ENCODE assay signal across 8 cellular contexts in genomic region chr20:45293041-45294002, GRCh38. TPM values are rescaled to one million over a fixed set of nuclear protein-coding genes. Genes with fewer than 3 reads are reported as not detected.
A peak's percentile ranks its signal among the peaks of the same experiment; 100 is the strongest.
DNase-seq lines count a peak whose midpoint lies in the region; ATAC-seq lines count a peak whose summit lies in the region.

No MANE protein-coding gene starts in this region.

- H4K20me1 ChIP-seq in BLaER1: no peaks in the 10 kb centered on the region

- H3K36me3 ChIP-seq in BLaER1: no peaks in the 10 kb centered on the region

- peaks cover 8% of the 10 kb centered on the region for H3K9me3 ChIP-seq in BLaER1

- DNase-seq in H4 (ENCODE audit: low spot score) (peak; percentile 58), NCI-H2171 (lab: John Stamatoyannopoulos, UW) (peak; percentile 88), cerebellum (ENCODE audit: low spot score) (peak; percentile 57), kidney glomerular epithelial cell (lab: John Stamatoyannopoulos, UW) (peak; percentile 65)
- peak; percentile 76 to 86 for DNase-seq in activated CD4-positive, alpha-beta T cell treated with anti-CD3 and anti-CD28 coated beads for 24 hours (ENCODE audit: low read depth in 2 of 2)
- DNase-seq in stimulated activated CD4-positive, alpha-beta T cell treated with anti-CD3 and anti-CD28 coated beads, Interleukin-15, amount 100 ng/mL, for 48 hours (ENCODE audit: low read depth in 2 of 2): peak; percentile 65 to 80

- no peak for ATAC-seq in GM19035 (IDR thresholded peaks at IDR 0.05; ENCODE audit: unreplicated experiment)

- peak overlapping the region; percentile 39 for H3K9ac ChIP-seq in BLaER1

- H3K27me3 ChIP-seq in BLaER1: peaks cover 24% of the 10 kb centered on the region

- H3K4me1 ChIP-seq in BLaER1: peaks cover 12% of the 10 kb centered on the region

- H3K4me3 ChIP-seq in BLaER1: peak overlapping the region; percentile 68

- peak overlapping the region; percentile 81 for H3K4me2 ChIP-seq in BLaER1

- H3K27ac ChIP-seq in BLaER1: peak overlapping the region; percentile 64

RNA-seq across cellular contexts. Expression of gene RBPJL, which starts 13.3 kb away (rescaled TPM):
- total RNA-seq in H4 (2014; rRNA removed; shearing (Covaris generic)): not detected in 2 replicates
- total RNA-seq in cerebellum: not detected

RNA-seq across cellular contexts. Expression of gene MATN4, which starts 14.8 kb away (rescaled TPM):
- not detected in 2 replicates for total RNA-seq in H4 (2014; rRNA removed; shearing (Covaris generic))
- not detected for total RNA-seq in cerebellum

RNA-seq across cellular contexts. Expression of gene SLPI, which starts 39.0 kb away (rescaled TPM):
- 79.8 and 84.9 TPM in 2 replicates for total RNA-seq in H4 (2014; rRNA removed; shearing (Covaris generic))
- 0.82 TPM for total RNA-seq in cerebellum

RNA-seq across cellular contexts. Expression of gene SDC4, which starts 54.9 kb away (rescaled TPM):
- total RNA-seq in H4 (2014; rRNA removed; shearing (Covaris generic)): 88.3 and 88.4 TPM in 2 replicates
- total RNA-seq in cerebellum: 1.6 TPM

Comparison
In these comparisons a context has a peak if more than half of its experiments do, and no peak if none do; other contexts are left out.
1. RNA of gene SLPI, which starts 39.0 kb away (total RNA-seq): 79.8 to 84.9 TPM in H4; 0.82 TPM in cerebellum (single experiment); every median in the first group is over 10 times any median in the second.
2. Peak in every context shown above with its lines, with median percentiles within 50 percentile points of each other: DNase-seq.